8 cellular contexts compared by ENCODE assay signal in genomic region chr3:13420817-13421755, GRCh38. TPM values are rescaled to one million over a fixed set of nuclear protein-coding genes. Genes with fewer than 3 reads are reported as not detected.
DNase-seq lines count a peak whose midpoint lies in the region; ATAC-seq and TF ChIP-seq lines count a peak whose summit lies in the region.

No MANE protein-coding gene starts in this region.

- TF ChIP-seq CTCF in prostate gland (IDR thresholded peaks at IDR 0.05), result no peak

- H3K4me3 ChIP-seq in duodenal mucosa (ENCODE audit: low read depth in 1 of 2, low read length in 2 of 2) (peak overlapping the region; percentile 44 to 53), prostate gland (peak overlapping the region; percentile 49 to 58)

- DNase-seq in activated CD4-positive, CD25-positive, alpha-beta regulatory T cell treated with anti-CD3 and anti-CD28 coated beads, Interleukin-2, amount 50 U/mL, for 16 hours (ENCODE audit: low read depth, low spot score), result peak; percentile 65
- DNase-seq in prostate gland (ENCODE audit: low spot score) (no peak), DMS79 treated with DMSO at 0.1 percent for 48 hours (lab: John Stamatoyannopoulos, UW) (no peak), NCI-H1436 treated with DMSO at 0.1 percent for 48 hours (lab: John Stamatoyannopoulos, UW) (no peak)

- H3K36me3 ChIP-seq in ES-I3 (ENCODE audit: insufficient read depth, low read length) (no peaks in the 10 kb centered on the region), duodenal mucosa (ENCODE audit: control insufficient read depth in 1 of 2, insufficient read depth in 2 of 2, low read length in 2 of 2) (no peaks in the 10 kb centered on the region), prostate gland (no peaks in the 10 kb centered on the region)

- peaks cover 6% of the 10 kb centered on the region; the same call in 1 of the 2 replicates for H3K9me3 ChIP-seq in ES-I3 (ENCODE audit: control insufficient read depth, insufficient read depth, low read length)
- no peaks in the 10 kb centered on the region for H3K9me3 ChIP-seq in duodenal mucosa (ENCODE audit: control insufficient read depth in 1 of 2, low read length in 2 of 2)
- no peaks in the 10 kb centered on the region for H3K9me3 ChIP-seq in prostate gland

- no peak for TF ChIP-seq POLR2A in prostate gland (IDR thresholded peaks at IDR 0.05)

- peak; percentile 33 for ATAC-seq in HG03432 (IDR thresholded peaks at IDR 0.05; ENCODE audit: unreplicated experiment)
- no peak for ATAC-seq in HG02973 (IDR thresholded peaks at IDR 0.05; ENCODE audit: unreplicated experiment)

- WGBS in prostate gland, result 74% methylated on average over 27 of the region's 27 CpGs

- H3K4me1 ChIP-seq in ES-I3 (ENCODE audit: insufficient read depth, low read length), result peaks cover 16% of the 10 kb centered on the region
- H3K4me1 ChIP-seq in duodenal mucosa (ENCODE audit: control insufficient read depth in 1 of 2, insufficient read depth in 2 of 2, low read length in 2 of 2), result peaks cover 17 to 43% of the 10 kb centered on the region in 2 donors
- peaks cover 5% of the 10 kb centered on the region for H3K4me1 ChIP-seq in prostate gland (replicated peaks)

- H3K27me3 ChIP-seq in duodenal mucosa (ENCODE audit: control insufficient read depth in 1 of 2, insufficient read depth in 2 of 2, low read length in 2 of 2) (no peaks in the 10 kb centered on the region), prostate gland (replicated peaks; ENCODE audit: insufficient read depth) (no peaks in the 10 kb centered on the region)

- H3K9ac ChIP-seq in ES-I3 (ENCODE audit: low read depth, low read length), result peak overlapping the region; percentile 78; the same call in 1 of the 2 replicates
- peak overlapping the region; percentile 16 to 43 for H3K9ac ChIP-seq in duodenal mucosa (ENCODE audit: low read depth in 1 of 2, low read length in 2 of 2)

- intact Hi-C loops in prostate gland (cut with DNase I), result no loop called here

- H3K27ac ChIP-seq in duodenal mucosa (ENCODE audit: low read depth, low read length) (peak overlapping the region; percentile 22), prostate gland (no peak overlapping the region)

RNA-seq across cellular contexts. Expression of gene NUP210, which starts 1.0 kb away (rescaled TPM):
- 10 to 100 TPM; 10.6 to 31.2 TPM for total RNA-seq in prostate gland

RNA-seq across cellular contexts. Expression of gene HDAC11, which starts 59.0 kb away (rescaled TPM):
- 10 to 100 TPM; 19.4 to 26.9 TPM for total RNA-seq in prostate gland
